In the genomic region with DNA sequence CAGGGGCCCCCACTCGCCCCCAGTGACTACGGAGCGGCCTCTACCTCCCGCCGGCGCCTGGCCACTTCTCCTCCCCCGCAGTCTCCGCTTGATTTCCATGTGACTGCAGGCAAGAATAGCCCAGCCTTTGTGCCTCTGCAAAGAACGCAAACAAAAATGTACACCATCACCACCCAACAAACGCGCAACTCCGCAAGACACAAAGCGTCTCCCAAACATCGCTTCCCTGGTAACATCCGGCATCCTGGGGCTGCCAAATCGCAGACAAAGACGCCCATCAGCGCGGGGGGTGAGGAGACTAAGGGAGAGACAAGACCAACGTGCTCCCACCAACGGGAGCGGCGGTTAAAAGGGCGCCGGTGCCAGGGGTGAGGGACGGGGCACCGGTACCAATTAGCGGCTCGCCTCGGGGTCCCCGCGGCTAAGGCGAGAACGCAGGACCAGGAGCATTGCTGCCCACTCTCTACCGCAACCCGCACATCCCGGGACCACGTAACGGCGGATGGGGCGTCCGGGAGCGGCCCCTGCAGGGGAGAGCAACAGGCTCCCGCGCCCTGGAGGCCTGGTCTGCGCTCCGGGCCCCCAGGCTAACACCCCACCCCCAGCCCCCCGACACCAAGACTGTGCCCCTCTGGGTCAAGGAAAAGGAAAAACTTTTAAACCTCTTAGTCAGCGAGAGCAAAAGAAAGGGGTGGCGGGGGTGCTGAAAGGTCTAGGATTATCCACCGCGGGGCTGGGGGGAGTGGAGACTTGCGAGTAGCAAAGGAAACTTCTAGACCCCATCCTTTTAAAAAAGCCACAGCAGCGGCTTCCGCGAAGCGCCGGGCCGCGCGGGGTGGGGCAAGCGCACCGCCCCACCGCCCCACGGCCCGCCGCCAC, we compare ENCODE assay signal across 1 cellular context.
TF ChIP-seq lines count a peak whose summit lies in the region.

No MANE protein-coding gene starts in this region.

TF ChIP-seq in HEK293, 187 proteins besides CTCF, POLR2A, EP300 and RAD21 (continued from another document and continues in another):
- TF ChIP-seq ZSCAN18 (tag by site-specific recombination; IDR thresholded peaks at IDR 0.05) (no peak), ZNF311 (tag by site-specific recombination; IDR thresholded peaks at IDR 0.05; ENCODE audit: borderline replicate concordance) (no peak), ZNF518A (tag by site-specific recombination; conservative IDR thresholded peaks at IDR 0.05; ENCODE audit: low read depth) (no peak), ZBTB26 (tag by site-specific recombination; optimal IDR thresholded peaks at IDR 0.05) (peak; percentile 58), ZNF776 (tag by site-specific recombination; IDR thresholded peaks at IDR 0.05; ENCODE audit: borderline replicate concordance) (no peak), ZEB2 (tag by site-specific recombination; IDR thresholded peaks at IDR 0.05) (no peak), ZNF664 (tag by site-specific recombination; IDR thresholded peaks at IDR 0.05) (no peak), ZNF133 (tag by site-specific recombination; IDR thresholded peaks at IDR 0.05) (no peak), ZBTB21 (tag by site-specific recombination; IDR thresholded peaks at IDR 0.05) (no peak), ZNF580 (tag by site-specific recombination; IDR thresholded peaks at IDR 0.05) (no peak), ZNF335 (tag by site-specific recombination; conservative IDR thresholded peaks at IDR 0.05) (peak; percentile 93), ZNF837 (tag by site-specific recombination; IDR thresholded peaks at IDR 0.05) (no peak), ZNF223 (tag by site-specific recombination; IDR thresholded peaks at IDR 0.05) (no peak), ZNF184 (tag by site-specific recombination; IDR thresholded peaks at IDR 0.05) (no peak), ZNF626 (tag by site-specific recombination; IDR thresholded peaks at IDR 0.05) (no peak), KLF8 (tag by site-specific recombination; IDR thresholded peaks at IDR 0.05) (0 out of 2 replicates have a peak, but pooled peaks have one; percentile 15), ZNF274 (IDR thresholded peaks at IDR 0.05; ENCODE audit: low read length) (no peak), ZNF274 (tag by site-specific recombination; IDR thresholded peaks at IDR 0.05; ENCODE audit: borderline replicate concordance) (no peak), ZNF138 (tag by site-specific recombination; IDR thresholded peaks at IDR 0.05; ENCODE audit: borderline replicate concordance) (no peak), KLF9 (tag by site-specific recombination; IDR thresholded peaks at IDR 0.05; ENCODE audit: low read depth) (no peak), ZBTB8A (tag by site-specific recombination; IDR thresholded peaks at IDR 0.05) (peak; percentile 74), ZNF121 (tag by site-specific recombination; IDR thresholded peaks at IDR 0.05) (no peak), TRIM28 (IDR thresholded peaks at IDR 0.05; ENCODE audit: borderline replicate concordance, low read length) (no peak)
- TF ChIP-seq, protein P1, sequence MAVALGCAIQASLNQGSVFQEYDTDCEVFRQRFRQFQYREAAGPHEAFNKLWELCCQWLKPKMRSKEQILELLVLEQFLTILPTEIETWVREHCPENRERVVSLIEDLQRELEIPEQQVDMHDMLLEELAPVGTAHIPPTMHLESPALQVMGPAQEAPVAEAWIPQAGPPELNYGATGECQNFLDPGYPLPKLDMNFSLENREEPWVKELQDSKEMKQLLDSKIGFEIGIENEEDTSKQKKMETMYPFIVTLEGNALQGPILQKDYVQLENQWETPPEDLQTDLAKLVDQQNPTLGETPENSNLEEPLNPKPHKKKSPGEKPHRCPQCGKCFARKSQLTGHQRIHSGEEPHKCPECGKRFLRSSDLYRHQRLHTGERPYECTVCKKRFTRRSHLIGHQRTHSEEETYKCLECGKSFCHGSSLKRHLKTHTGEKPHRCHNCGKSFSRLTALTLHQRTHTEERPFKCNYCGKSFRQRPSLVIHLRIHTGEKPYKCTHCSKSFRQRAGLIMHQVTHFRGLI (tag by site-specific recombination; IDR thresholded peaks at IDR 0.05) = no peak
- TF ChIP-seq, protein P2, sequence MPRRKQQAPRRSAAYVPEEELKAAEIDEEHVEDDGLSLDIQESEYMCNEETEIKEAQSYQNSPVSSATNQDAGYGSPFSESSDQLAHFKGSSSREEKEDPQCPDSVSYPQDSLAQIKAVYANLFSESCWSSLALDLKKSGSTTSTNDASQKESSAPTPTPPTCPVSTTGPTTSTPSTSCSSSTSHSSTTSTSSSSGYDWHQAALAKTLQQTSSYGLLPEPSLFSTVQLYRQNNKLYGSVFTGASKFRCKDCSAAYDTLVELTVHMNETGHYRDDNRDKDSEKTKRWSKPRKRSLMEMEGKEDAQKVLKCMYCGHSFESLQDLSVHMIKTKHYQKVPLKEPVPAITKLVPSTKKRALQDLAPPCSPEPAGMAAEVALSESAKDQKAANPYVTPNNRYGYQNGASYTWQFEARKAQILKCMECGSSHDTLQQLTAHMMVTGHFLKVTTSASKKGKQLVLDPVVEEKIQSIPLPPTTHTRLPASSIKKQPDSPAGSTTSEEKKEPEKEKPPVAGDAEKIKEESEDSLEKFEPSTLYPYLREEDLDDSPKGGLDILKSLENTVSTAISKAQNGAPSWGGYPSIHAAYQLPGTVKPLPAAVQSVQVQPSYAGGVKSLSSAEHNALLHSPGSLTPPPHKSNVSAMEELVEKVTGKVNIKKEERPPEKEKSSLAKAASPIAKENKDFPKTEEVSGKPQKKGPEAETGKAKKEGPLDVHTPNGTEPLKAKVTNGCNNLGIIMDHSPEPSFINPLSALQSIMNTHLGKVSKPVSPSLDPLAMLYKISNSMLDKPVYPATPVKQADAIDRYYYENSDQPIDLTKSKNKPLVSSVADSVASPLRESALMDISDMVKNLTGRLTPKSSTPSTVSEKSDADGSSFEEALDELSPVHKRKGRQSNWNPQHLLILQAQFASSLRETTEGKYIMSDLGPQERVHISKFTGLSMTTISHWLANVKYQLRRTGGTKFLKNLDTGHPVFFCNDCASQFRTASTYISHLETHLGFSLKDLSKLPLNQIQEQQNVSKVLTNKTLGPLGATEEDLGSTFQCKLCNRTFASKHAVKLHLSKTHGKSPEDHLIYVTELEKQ (tag by site-specific recombination; IDR thresholded peaks at IDR 0.05; ENCODE audit: borderline replicate concordance) = no peak
- TF ChIP-seq, protein P3, sequence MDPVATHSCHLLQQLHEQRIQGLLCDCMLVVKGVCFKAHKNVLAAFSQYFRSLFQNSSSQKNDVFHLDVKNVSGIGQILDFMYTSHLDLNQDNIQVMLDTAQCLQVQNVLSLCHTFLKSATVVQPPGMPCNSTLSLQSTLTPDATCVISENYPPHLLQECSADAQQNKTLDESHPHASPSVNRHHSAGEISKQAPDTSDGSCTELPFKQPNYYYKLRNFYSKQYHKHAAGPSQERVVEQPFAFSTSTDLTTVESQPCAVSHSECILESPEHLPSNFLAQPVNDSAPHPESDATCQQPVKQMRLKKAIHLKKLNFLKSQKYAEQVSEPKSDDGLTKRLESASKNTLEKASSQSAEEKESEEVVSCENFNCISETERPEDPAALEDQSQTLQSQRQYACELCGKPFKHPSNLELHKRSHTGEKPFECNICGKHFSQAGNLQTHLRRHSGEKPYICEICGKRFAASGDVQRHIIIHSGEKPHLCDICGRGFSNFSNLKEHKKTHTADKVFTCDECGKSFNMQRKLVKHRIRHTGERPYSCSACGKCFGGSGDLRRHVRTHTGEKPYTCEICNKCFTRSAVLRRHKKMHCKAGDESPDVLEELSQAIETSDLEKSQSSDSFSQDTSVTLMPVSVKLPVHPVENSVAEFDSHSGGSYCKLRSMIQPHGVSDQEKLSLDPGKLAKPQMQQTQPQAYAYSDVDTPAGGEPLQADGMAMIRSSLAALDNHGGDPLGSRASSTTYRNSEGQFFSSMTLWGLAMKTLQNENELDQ (tag by site-specific recombination; IDR thresholded peaks at IDR 0.05; ENCODE audit: low read depth) = no peak
- TF ChIP-seq, protein P4, sequence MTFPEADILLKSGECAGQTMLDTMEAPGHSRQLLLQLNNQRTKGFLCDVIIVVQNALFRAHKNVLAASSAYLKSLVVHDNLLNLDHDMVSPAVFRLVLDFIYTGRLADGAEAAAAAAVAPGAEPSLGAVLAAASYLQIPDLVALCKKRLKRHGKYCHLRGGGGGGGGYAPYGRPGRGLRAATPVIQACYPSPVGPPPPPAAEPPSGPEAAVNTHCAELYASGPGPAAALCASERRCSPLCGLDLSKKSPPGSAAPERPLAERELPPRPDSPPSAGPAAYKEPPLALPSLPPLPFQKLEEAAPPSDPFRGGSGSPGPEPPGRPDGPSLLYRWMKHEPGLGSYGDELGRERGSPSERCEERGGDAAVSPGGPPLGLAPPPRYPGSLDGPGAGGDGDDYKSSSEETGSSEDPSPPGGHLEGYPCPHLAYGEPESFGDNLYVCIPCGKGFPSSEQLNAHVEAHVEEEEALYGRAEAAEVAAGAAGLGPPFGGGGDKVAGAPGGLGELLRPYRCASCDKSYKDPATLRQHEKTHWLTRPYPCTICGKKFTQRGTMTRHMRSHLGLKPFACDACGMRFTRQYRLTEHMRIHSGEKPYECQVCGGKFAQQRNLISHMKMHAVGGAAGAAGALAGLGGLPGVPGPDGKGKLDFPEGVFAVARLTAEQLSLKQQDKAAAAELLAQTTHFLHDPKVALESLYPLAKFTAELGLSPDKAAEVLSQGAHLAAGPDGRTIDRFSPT (tag by site-specific recombination; IDR thresholded peaks at IDR 0.05) = peak; percentile 68; the same call in 1 of the 2 replicates
- TF ChIP-seq, protein P5, sequence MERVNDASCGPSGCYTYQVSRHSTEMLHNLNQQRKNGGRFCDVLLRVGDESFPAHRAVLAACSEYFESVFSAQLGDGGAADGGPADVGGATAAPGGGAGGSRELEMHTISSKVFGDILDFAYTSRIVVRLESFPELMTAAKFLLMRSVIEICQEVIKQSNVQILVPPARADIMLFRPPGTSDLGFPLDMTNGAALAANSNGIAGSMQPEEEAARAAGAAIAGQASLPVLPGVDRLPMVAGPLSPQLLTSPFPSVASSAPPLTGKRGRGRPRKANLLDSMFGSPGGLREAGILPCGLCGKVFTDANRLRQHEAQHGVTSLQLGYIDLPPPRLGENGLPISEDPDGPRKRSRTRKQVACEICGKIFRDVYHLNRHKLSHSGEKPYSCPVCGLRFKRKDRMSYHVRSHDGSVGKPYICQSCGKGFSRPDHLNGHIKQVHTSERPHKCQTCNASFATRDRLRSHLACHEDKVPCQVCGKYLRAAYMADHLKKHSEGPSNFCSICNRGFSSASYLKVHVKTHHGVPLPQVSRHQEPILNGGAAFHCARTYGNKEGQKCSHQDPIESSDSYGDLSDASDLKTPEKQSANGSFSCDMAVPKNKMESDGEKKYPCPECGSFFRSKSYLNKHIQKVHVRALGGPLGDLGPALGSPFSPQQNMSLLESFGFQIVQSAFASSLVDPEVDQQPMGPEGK (tag by site-specific recombination; IDR thresholded peaks at IDR 0.05) = peak; percentile 59
